Comparison of ENCODE assay signal across 24 cellular contexts in genomic region chr15:27744651-27745050, GRCh38.
DNase-seq lines count a peak whose midpoint lies in the region; ATAC-seq, FAIRE-seq and TF ChIP-seq lines count a peak whose summit lies in the region.
"Had no signal": no experiment of that assay in that cellular context is flagged by ENCODE, and none has a peak within 500 bp of the region (broad histone marks: within the 10 kb centered on the region; RNA-seq: fewer than 3 reads in every experiment).

No MANE protein-coding gene starts in this region.

- no peaks in the 10 kb centered on the region for H3K36me3 ChIP-seq in astrocyte (ENCODE audit: insufficient read depth, low read length)
- H3K36me3 ChIP-seq: BE2C had no signal

- H3K27ac ChIP-seq in astrocyte (ENCODE audit: low read depth, low read length), result peak overlapping the region; percentile 28
- H3K27ac ChIP-seq: GM23248 had no signal

- no peaks in the 10 kb centered on the region for H3K9me3 ChIP-seq in astrocyte (ENCODE audit: insufficient read depth, low read depth, low read length)
- H3K9me3 ChIP-seq: BE2C had no signal

- H3K9me3 Mint-ChIP-seq in astrocyte (ENCODE audit: unreplicated experiment), result peaks cover 2% of the 10 kb centered on the region
- H3K9me3 Mint-ChIP-seq in osteocyte (ENCODE audit: unreplicated experiment), result no peaks in the 10 kb centered on the region
- H3K9me3 Mint-ChIP-seq in T-cell, result peaks cover 0 to 19% (median 17%) of the 10 kb centered on the region in 3 donors

- FAIRE-seq in astrocyte (lab: Jason Lieb, UNC), result no peak
- FAIRE-seq: A204.1, G401.6, GM12891, GM19239, HepG2 had no signal

- CTCF ChIA-PET in T-cell (lab: Charles Lee), result no interaction called here

- ATAC-seq in GM21390 (IDR thresholded peaks at IDR 0.05; ENCODE audit: unreplicated experiment) (no peak), HG03354 (IDR thresholded peaks at IDR 0.05; ENCODE audit: poor library complexity, severe bottlenecking, unreplicated experiment) (no peak), T-cell (replicated peaks in 1 of 4) (no peak)
- ATAC-seq: HCT116, HepG2 had no signal

- no peaks in the 10 kb centered on the region for H3K27me3 ChIP-seq in astrocyte (ENCODE audit: insufficient read depth, low read length)
- H3K27me3 ChIP-seq: BE2C had no signal

- no peak for TF ChIP-seq CTCF in astrocyte (IDR thresholded peaks at IDR 0.05; ENCODE audit: insufficient read depth, low read depth, low read length)
- no peak for TF ChIP-seq CTCF in osteocyte (IDR thresholded peaks at IDR 0.05)

- H3K4me2 ChIP-seq in astrocyte (ENCODE audit: low read length), result peak overlapping the region; percentile 62

- no peak overlapping the region for H2AFZ ChIP-seq in astrocyte (ENCODE audit: low read depth, low read length)
- H2AFZ ChIP-seq: GM23248 had no signal

- no peaks in the 10 kb centered on the region for H3K79me2 ChIP-seq in astrocyte (ENCODE audit: insufficient read depth, low read length)

- H3K36me3 Mint-ChIP-seq in astrocyte (ENCODE audit: low read depth, unreplicated experiment) (no peaks in the 10 kb centered on the region), osteocyte (ENCODE audit: unreplicated experiment) (no peaks in the 10 kb centered on the region), T-cell (no peaks in the 10 kb centered on the region)
- H3K36me3 Mint-ChIP-seq: CD4-positive, CD25-positive, alpha-beta regulatory T cell; CD8-positive, alpha-beta memory T cell had no signal

- peak overlapping the region; percentile 29 for H3K27ac Mint-ChIP-seq in astrocyte (ENCODE audit: unreplicated experiment)
- no peak overlapping the region for H3K27ac Mint-ChIP-seq in osteocyte (ENCODE audit: unreplicated experiment)
- no peak overlapping the region for H3K27ac Mint-ChIP-seq in T-cell
- H3K27ac Mint-ChIP-seq: CD4-positive, CD25-positive, alpha-beta regulatory T cell; CD8-positive, alpha-beta memory T cell; HFFc6 had no signal

- no peak overlapping the region for H3K4me3 ChIP-seq in astrocyte (ENCODE audit: insufficient read depth, low read depth, low read length)
- H3K4me3 ChIP-seq: GM23248 had no signal

- H4K20me1 ChIP-seq in astrocyte (ENCODE audit: insufficient read depth, low read length), result no peaks in the 10 kb centered on the region

- POLR2A ChIA-PET in T-cell (lab: Charles Lee), result no interaction called here

- H3K4me3 Mint-ChIP-seq in astrocyte (ENCODE audit: unreplicated experiment) (no peak overlapping the region), osteocyte (ENCODE audit: unreplicated experiment) (no peak overlapping the region), T-cell (no peak overlapping the region)
- H3K4me3 Mint-ChIP-seq: CD4-positive, CD25-positive, alpha-beta regulatory T cell; CD8-positive, alpha-beta memory T cell; HFFc6 had no signal

- H3K4me1 Mint-ChIP-seq in astrocyte (ENCODE audit: low read depth, unreplicated experiment), result peaks cover 23% of the 10 kb centered on the region
- H3K4me1 Mint-ChIP-seq in osteocyte (ENCODE audit: unreplicated experiment), result peaks cover 8% of the 10 kb centered on the region
- no peaks in the 10 kb centered on the region for H3K4me1 Mint-ChIP-seq in T-cell
- H3K4me1 Mint-ChIP-seq: CD4-positive, CD25-positive, alpha-beta regulatory T cell; CD8-positive, alpha-beta memory T cell had no signal

- H3K9ac ChIP-seq in astrocyte (ENCODE audit: low read length), result no peak overlapping the region
- H3K9ac ChIP-seq: GM23248 had no signal

- H3K27me3 Mint-ChIP-seq in astrocyte (ENCODE audit: low read depth, unreplicated experiment), result peaks cover 2% of the 10 kb centered on the region
- no peaks in the 10 kb centered on the region for H3K27me3 Mint-ChIP-seq in osteocyte (ENCODE audit: unreplicated experiment)
- no peaks in the 10 kb centered on the region for H3K27me3 Mint-ChIP-seq in T-cell
- H3K27me3 Mint-ChIP-seq: CD4-positive, CD25-positive, alpha-beta regulatory T cell had no signal

- peaks cover 25% of the 10 kb centered on the region for H3K4me1 ChIP-seq in astrocyte (ENCODE audit: insufficient read depth, low read length)
- H3K4me1 ChIP-seq: BE2C had no signal

- DNase-seq in astrocyte (ENCODE audit: low read depth), result peak; percentile 67
- peak; percentile 46 for DNase-seq in islet precursor cell
- DNase-seq in osteocyte (ENCODE audit: extremely low spot score, unreplicated experiment), result peak; percentile 10
- DNase-seq in T-cell, result no peak
- DNase-seq: ACHN; BE2C; C1 segment of cervical spinal cord; CD4-positive, CD25-positive, alpha-beta regulatory T cell; CD8-positive, alpha-beta memory T cell; COR-L47; DMS 273 treated with DMSO at 0.1 percent for 48 hours; DMS53; DND-41; EL; GM23248; HFFc6 had no signal

Comparison
In these comparisons a context has a peak if more than half of its experiments do, and no peak if none do; other contexts are left out.
1. DNase-seq: peak in astrocyte (single experiment), islet precursor cell (single experiment) and osteocyte (single experiment); none in T-cell (0 of 34).